ENCODE assay signal across 10 cellular contexts in the genomic region with DNA sequence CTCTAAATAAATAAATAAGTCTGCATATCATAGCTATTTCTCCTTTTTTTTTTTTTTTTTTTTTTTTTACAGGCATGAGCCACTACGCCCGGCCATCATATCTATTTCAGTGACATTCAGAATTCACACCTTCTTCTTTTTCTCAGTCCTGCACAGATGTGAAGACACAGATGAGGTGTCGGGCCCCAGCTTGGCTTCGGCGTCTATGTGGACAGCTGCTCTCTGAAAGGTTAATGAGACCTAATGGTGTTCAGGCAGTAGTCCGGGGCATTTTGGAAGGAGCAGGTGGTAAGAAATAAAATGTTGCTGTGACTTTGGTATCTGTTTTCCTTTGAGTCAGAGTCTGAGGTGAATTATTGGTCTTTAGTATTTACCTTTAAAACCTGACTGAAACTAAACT.
"Had no signal": no experiment of that assay in that cellular context is flagged by ENCODE, and none has a peak within 500 bp of the region (broad histone marks: within the 10 kb centered on the region; RNA-seq: fewer than 3 reads in every experiment).

No MANE protein-coding gene starts in this region.

- H3K27me3 Mint-ChIP-seq: activated naive CD8-positive, alpha-beta T cell treated with anti-CD3 and anti-CD28 coated beads, Interleukin-2, amount 50 U/mL, for 24 hours had no signal

- H3K27ac Mint-ChIP-seq: activated naive CD8-positive, alpha-beta T cell treated with anti-CD3 and anti-CD28 coated beads, Interleukin-2, amount 50 U/mL, for 24 hours; activated T-helper 1 cell treated with anti-CD3 and anti-CD28 coated beads, Interleukin-12 subunit alpha, Interleukin-12 subunit beta, Interleukin-2, Interleukin-4 antibody, amounts not matched to agents 30 ng/mL and 10 ng/mL and 1 ng/mL, durations not matched to agents 14 hours and 24 hours and 36 hours; immature natural killer cell; natural killer cell had no signal

- H3K4me3 Mint-ChIP-seq: activated naive CD8-positive, alpha-beta T cell treated with anti-CD3 and anti-CD28 coated beads, Interleukin-2, amount 50 U/mL, for 24 hours; activated T-helper 1 cell treated with anti-CD3 and anti-CD28 coated beads, Interleukin-12 subunit alpha, Interleukin-12 subunit beta, Interleukin-2, Interleukin-4 antibody, amounts not matched to agents 30 ng/mL and 10 ng/mL and 1 ng/mL, durations not matched to agents 14 hours and 24 hours and 36 hours; immature natural killer cell; natural killer cell had no signal

- H3K9me3 Mint-ChIP-seq: activated naive CD8-positive, alpha-beta T cell treated with anti-CD3 and anti-CD28 coated beads, Interleukin-2, amount 50 U/mL, for 24 hours; activated T-helper 1 cell treated with anti-CD3 and anti-CD28 coated beads, Interleukin-12 subunit alpha, Interleukin-12 subunit beta, Interleukin-2, Interleukin-4 antibody, amounts not matched to agents 30 ng/mL and 10 ng/mL and 1 ng/mL, durations not matched to agents 14 hours and 24 hours and 36 hours; immature natural killer cell; natural killer cell had no signal

- DNase-seq: activated CD4-positive, CD25-positive, alpha-beta regulatory T cell treated with anti-CD3 and anti-CD28 coated beads, Interleukin-2, amount 50 U/mL, for 72 hours; activated naive CD4-positive, alpha-beta T cell treated with Interleukin-2 at 50 U/mL for 16 hours; activated naive CD8-positive, alpha-beta T cell treated with anti-CD3 and anti-CD28 coated beads, Interleukin-2, amount 50 U/mL, for 24 hours; heart left ventricle; immature natural killer cell; mesendoderm; natural killer cell; sigmoid colon; spleen had no signal

- ATAC-seq: activated naive CD8-positive, alpha-beta T cell treated with anti-CD3 and anti-CD28 coated beads, Interleukin-2, amount 50 U/mL, for 24 hours; heart left ventricle; natural killer cell had no signal

- H3K36me3 Mint-ChIP-seq: natural killer cell had no signal
